Comparison of ENCODE assay signal across 8 cellular contexts in the genomic region with DNA sequence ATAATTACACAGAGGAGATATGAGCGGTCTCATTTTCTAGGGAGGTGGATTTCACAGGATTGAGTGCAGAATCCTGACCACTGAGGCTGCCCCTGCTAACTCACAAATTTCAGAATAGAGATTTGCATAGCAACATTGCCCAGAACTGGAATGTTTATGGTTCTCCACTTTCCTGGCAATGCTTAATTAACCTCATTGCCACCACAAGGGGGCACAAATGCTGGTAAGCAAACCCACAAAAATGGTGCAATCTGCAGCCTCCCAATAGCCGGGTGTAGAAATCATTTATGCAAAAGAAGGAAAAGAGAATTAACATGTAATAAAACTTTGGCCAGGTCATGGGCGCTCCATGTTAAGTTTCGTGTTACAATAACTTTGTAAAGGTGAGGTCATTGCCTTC.
A peak's percentile ranks its signal among the peaks of the same experiment; 100 is the strongest.
DNase-seq lines count a peak whose midpoint lies in the region; ATAC-seq and TF ChIP-seq lines count a peak whose summit lies in the region.

No MANE protein-coding gene starts in this region.

- intact Hi-C loops in CD4-positive, alpha-beta T cell (cut with DNase I, micrococcal nuclease) = loop anchor here in 1 of 2 experiments (1.0 kb wide), 1 partner anchor 56 kb away; no protein-coding TSS in a partner anchor
- intact Hi-C loops in colonic mucosa (cut with DNase I) = loop anchor here (10.0 kb wide), 1 partner anchor 202 kb away; no protein-coding TSS in a partner anchor

- H3K27me3 Mint-ChIP-seq in CD4-positive, alpha-beta T cell = peaks cover 5% of the 10 kb centered on the region

- CTCF ChIA-PET in CD4-positive, alpha-beta T cell (lab: Charles Lee) = no interaction called here

- no peaks in the 10 kb centered on the region for H3K36me3 Mint-ChIP-seq in CD4-positive, alpha-beta T cell (ENCODE audit: low read depth)

- ATAC-seq in CD4-positive, alpha-beta T cell (ENCODE audit: poor library complexity) = no peak
- ATAC-seq in GM18870 (IDR thresholded peaks at IDR 0.05; ENCODE audit: unreplicated experiment) (peak; percentile 48), GM18498 (IDR thresholded peaks at IDR 0.05; ENCODE audit: unreplicated experiment) (no peak), HG03565 (IDR thresholded peaks at IDR 0.05; ENCODE audit: unreplicated experiment) (no peak)

- H3K9ac ChIP-seq in colonic mucosa (ENCODE audit: low read depth in 2 of 2, low read length in 2 of 2) = no peak overlapping the region

- H3K9me3 ChIP-seq in CD4-positive, alpha-beta T cell (ENCODE audit: control insufficient read depth, low read length) = no peaks in the 10 kb centered on the region
- H3K9me3 ChIP-seq in colonic mucosa = no peaks in the 10 kb centered on the region

- H3K4me1 Mint-ChIP-seq in CD4-positive, alpha-beta T cell (ENCODE audit: low read depth) = no peaks in the 10 kb centered on the region

- no peak overlapping the region for H3K27ac ChIP-seq in CD4-positive, alpha-beta T cell (ENCODE audit: low read depth, low read length)
- no peak overlapping the region for H3K27ac ChIP-seq in colonic mucosa

- H3K4me3 ChIP-seq in colonic mucosa = no peak overlapping the region

- H3K4me1 ChIP-seq in colonic mucosa = no peaks in the 10 kb centered on the region

- peak in 1 of 10 experiments; percentile 2 for DNase-seq in CD4-positive, alpha-beta T cell
- peak; percentile 24 for DNase-seq in NCI-H69 (lab: John Stamatoyannopoulos, UW)
- DNase-seq in colonic mucosa = peak; percentile 32
- DNase-seq in middle frontal gyrus (ENCODE audit: extremely low spot score, low spot score) = peak; percentile 40
- DNase-seq in T-helper 9 cell = no peak

- peak; percentile 40 for TF ChIP-seq CTCF in CD4-positive, alpha-beta T cell (IDR thresholded peaks at IDR 0.05)
- peak; percentile 48 for TF ChIP-seq CTCF in colonic mucosa (IDR thresholded peaks at IDR 0.05)

- no peaks in the 10 kb centered on the region for H3K27me3 ChIP-seq in CD4-positive, alpha-beta T cell (ENCODE audit: control insufficient read depth, insufficient read depth, low read length)
- H3K27me3 ChIP-seq in colonic mucosa = no peaks in the 10 kb centered on the region

- no peaks in the 10 kb centered on the region for H3K9me3 Mint-ChIP-seq in CD4-positive, alpha-beta T cell

- H3K36me3 ChIP-seq in colonic mucosa = no peaks in the 10 kb centered on the region

- POLR2A ChIA-PET in CD4-positive, alpha-beta T cell (lab: Charles Lee) = no interaction called here

- H3K27ac Mint-ChIP-seq in CD4-positive, alpha-beta T cell = no peak overlapping the region

- no peak overlapping the region for H3K4me3 Mint-ChIP-seq in CD4-positive, alpha-beta T cell
